Comparison of ENCODE assay signal across 34 cellular contexts in genomic region chr15:43183270-43183669, GRCh38. TPM values are rescaled to one million over a fixed set of nuclear protein-coding genes. Genes with fewer than 3 reads are reported as not detected.
DNase-seq lines count a peak whose midpoint lies in the region; ATAC-seq and TF ChIP-seq lines count a peak whose summit lies in the region.
"Had no signal": no experiment of that assay in that cellular context is flagged by ENCODE, and none has a peak within 500 bp of the region (broad histone marks: within the 10 kb centered on the region; RNA-seq: fewer than 3 reads in every experiment).

No MANE protein-coding gene starts in this region.

- no peak overlapping the region for H3K4me3 Mint-ChIP-seq in activated CD4-positive, alpha-beta T cell treated with anti-CD3 and anti-CD28 coated beads, Interleukin-2, amount 10 ng/mL, durations not matched to agents 7 days and 5 days
- H3K4me3 Mint-ChIP-seq in CD4-positive, alpha-beta T cell = no peak overlapping the region
- no peak overlapping the region for H3K4me3 Mint-ChIP-seq in activated T-helper 17 cell treated with anti-CD3 and anti-CD28 coated beads, Interleukin-2, amount 50 U/mL, for 72 hours
- peak overlapping the region in 2 of 8 donors; percentile 43 to 97 for H3K4me3 Mint-ChIP-seq in naive B cell
- H3K4me3 Mint-ChIP-seq: activated CD8-positive, alpha-beta T cell treated with anti-CD3 and anti-CD28 coated beads, Interleukin-2, amount 10 ng/mL, durations not matched to agents 7 days and 5 days; central memory CD8-positive, alpha-beta T cell had no signal

- peaks cover 24% of the 10 kb centered on the region for H3K4me1 Mint-ChIP-seq in activated CD4-positive, alpha-beta T cell treated with anti-CD3 and anti-CD28 coated beads, Interleukin-2, amount 10 ng/mL, durations not matched to agents 7 days and 5 days
- H3K4me1 Mint-ChIP-seq in CD4-positive, alpha-beta T cell (ENCODE audit: low read depth) = peaks cover 33% of the 10 kb centered on the region
- peaks cover 11% of the 10 kb centered on the region for H3K4me1 Mint-ChIP-seq in activated T-helper 17 cell treated with anti-CD3 and anti-CD28 coated beads, Interleukin-2, amount 50 U/mL, for 72 hours
- H3K4me1 Mint-ChIP-seq in naive B cell = peaks cover 22 to 31% (median 23%) of the 10 kb centered on the region in 3 donors

- H3K27ac Mint-ChIP-seq in activated CD4-positive, alpha-beta T cell treated with anti-CD3 and anti-CD28 coated beads, Interleukin-2, amount 10 ng/mL, durations not matched to agents 7 days and 5 days = peak overlapping the region; percentile 10
- peak overlapping the region; percentile 98 for H3K27ac Mint-ChIP-seq in CD4-positive, alpha-beta T cell
- peak overlapping the region; percentile 64 for H3K27ac Mint-ChIP-seq in activated T-helper 17 cell treated with anti-CD3 and anti-CD28 coated beads, Interleukin-2, amount 50 U/mL, for 72 hours
- peak overlapping the region in 5 of 6 donors; percentile 6 to 88 (median 78) for H3K27ac Mint-ChIP-seq in naive B cell
- H3K27ac Mint-ChIP-seq: activated CD8-positive, alpha-beta T cell treated with anti-CD3 and anti-CD28 coated beads, Interleukin-2, amount 10 ng/mL, durations not matched to agents 7 days and 5 days had no signal

- H3K36me3 Mint-ChIP-seq in activated CD4-positive, alpha-beta T cell treated with anti-CD3 and anti-CD28 coated beads, Interleukin-2, amount 10 ng/mL, durations not matched to agents 7 days and 5 days (ENCODE audit: low read depth) = peaks cover 21% of the 10 kb centered on the region
- peaks cover 51% of the 10 kb centered on the region for H3K36me3 Mint-ChIP-seq in CD4-positive, alpha-beta T cell (ENCODE audit: low read depth)
- peaks cover 60% of the 10 kb centered on the region for H3K36me3 Mint-ChIP-seq in activated T-helper 17 cell treated with anti-CD3 and anti-CD28 coated beads, Interleukin-2, amount 50 U/mL, for 72 hours (ENCODE audit: low read depth)
- peaks cover 0 to 7% of the 10 kb centered on the region in 2 donors for H3K36me3 Mint-ChIP-seq in naive B cell

- DNase-seq in activated CD4-positive, alpha-beta T cell treated with anti-CD3 and anti-CD28 coated beads, Interleukin-2, amount 10 ng/mL, durations not matched to agents 7 days and 5 days = no peak
- no peak for DNase-seq in activated CD4-positive, alpha-beta T cell treated with anti-CD3 and anti-CD28 coated beads, Interleukin-2, amount 50 U/mL, for 48 hours
- no peak for DNase-seq in CD4-positive, alpha-beta T cell
- DNase-seq in naive B cell (no peak), cerebellum (ENCODE audit: low spot score) (no peak)
- DNase-seq: activated CD4-positive, CD25-positive, alpha-beta regulatory T cell treated with anti-CD3 and anti-CD28 coated beads, Interleukin-2, amount 50 U/mL, for 72 hours; activated CD8-positive, alpha-beta T cell treated with anti-CD3 and anti-CD28 coated beads, Interleukin-2, amount 10 ng/mL, durations not matched to agents 7 days and 5 days; activated gamma-delta T cell; activated T-cell treated with anti-CD3 and anti-CD28 coated beads for 4 hours; adrenal gland; body of pancreas; DMS53; H7; hippocampal formation; left colon; NCI-H1105 treated with DMSO at 0.1 percent for 48 hours; NCI-H2029; NCI-H510A treated with DMSO at 0.1 percent for 48 hours; posterior cingulate gyrus; small intestine; T-helper 1 cell; thyroid gland; uterus had no signal

- no peaks in the 10 kb centered on the region for H3K27me3 ChIP-seq in CD4-positive, alpha-beta T cell (ENCODE audit: control insufficient read depth, insufficient read depth, low read length)
- H3K27me3 ChIP-seq: adrenal gland, body of pancreas, gastroesophageal sphincter, neutrophil, right atrium auricular region, thyroid gland, uterus had no signal

- H3K9me3 Mint-ChIP-seq in activated CD4-positive, alpha-beta T cell treated with anti-CD3 and anti-CD28 coated beads, Interleukin-2, amount 10 ng/mL, durations not matched to agents 7 days and 5 days = no peaks in the 10 kb centered on the region
- no peaks in the 10 kb centered on the region for H3K9me3 Mint-ChIP-seq in CD4-positive, alpha-beta T cell
- no peaks in the 10 kb centered on the region for H3K9me3 Mint-ChIP-seq in activated T-helper 17 cell treated with anti-CD3 and anti-CD28 coated beads, Interleukin-2, amount 50 U/mL, for 72 hours
- H3K9me3 Mint-ChIP-seq in naive B cell = no peaks in the 10 kb centered on the region
- H3K9me3 Mint-ChIP-seq: central memory CD8-positive, alpha-beta T cell had no signal

- H3K27me3 Mint-ChIP-seq in activated CD4-positive, alpha-beta T cell treated with anti-CD3 and anti-CD28 coated beads, Interleukin-2, amount 10 ng/mL, durations not matched to agents 7 days and 5 days = no peaks in the 10 kb centered on the region
- no peaks in the 10 kb centered on the region for H3K27me3 Mint-ChIP-seq in CD4-positive, alpha-beta T cell
- no peaks in the 10 kb centered on the region for H3K27me3 Mint-ChIP-seq in activated T-helper 17 cell treated with anti-CD3 and anti-CD28 coated beads, Interleukin-2, amount 50 U/mL, for 72 hours
- no peaks in the 10 kb centered on the region for H3K27me3 Mint-ChIP-seq in naive B cell
- H3K27me3 Mint-ChIP-seq: central memory CD8-positive, alpha-beta T cell had no signal

- intact Hi-C loops in CD4-positive, alpha-beta T cell (cut with DNase I, micrococcal nuclease) = loop anchor here in 1 of 2 experiments (5.0 to 10.0 kb wide), 3 partner anchors 76 to 1984 kb away; partner anchors contain the start of genes TTBK2 and UBR1

- no peaks in the 10 kb centered on the region for H3K9me3 ChIP-seq in CD4-positive, alpha-beta T cell (ENCODE audit: control insufficient read depth, low read length)
- H3K9me3 ChIP-seq: A549, adrenal gland, body of pancreas, gastroesophageal sphincter, neutrophil, right atrium auricular region, thyroid gland, uterus had no signal

- CTCF ChIA-PET in activated CD4-positive, alpha-beta T cell treated with anti-CD3 and anti-CD28 coated beads, Interleukin-2, amount 10 ng/mL, durations not matched to agents 7 days and 5 days (lab: Charles Lee) = interaction anchor here (0.6 to 1.4 kb wide), 2 partner anchors 9 to 1020 kb away, joined by 3 to 4 read pairs; no protein-coding TSS in a partner anchor
- CTCF ChIA-PET in CD4-positive, alpha-beta T cell (lab: Charles Lee) = interaction anchor here (1.1 kb wide), 1 partner anchor 20 kb away, joined by 3 read pairs; no protein-coding TSS in a partner anchor

- H3K27ac ChIP-seq in CD4-positive, alpha-beta T cell (ENCODE audit: low read depth, low read length) = no peak overlapping the region
- H3K27ac ChIP-seq: A549, adrenal gland, body of pancreas, right atrium auricular region, thyroid gland, uterus had no signal

- TF ChIP-seq CTCF in CD4-positive, alpha-beta T cell (IDR thresholded peaks at IDR 0.05) = no peak

- POLR2A ChIA-PET in activated CD4-positive, alpha-beta T cell treated with anti-CD3 and anti-CD28 coated beads, Interleukin-2, amount 10 ng/mL, durations not matched to agents 7 days and 5 days (lab: Charles Lee) = no interaction called here
- POLR2A ChIA-PET in CD4-positive, alpha-beta T cell (lab: Charles Lee) = interaction anchor here (1.1 kb wide), 1 partner anchor 77 kb away, joined by 4 read pairs; the partner anchor contains the start of gene UBR1

- no peak for ATAC-seq in CD4-positive, alpha-beta T cell (ENCODE audit: poor library complexity)
- ATAC-seq in activated T-helper 17 cell treated with anti-CD3 and anti-CD28 coated beads, Interleukin-2, amount 50 U/mL, for 72 hours (replicated peaks) = no peak
- ATAC-seq in naive B cell (ENCODE audit: low read depth in 2 of 2) = no peak
- no peak for ATAC-seq in GM19395 (IDR thresholded peaks at IDR 0.05; ENCODE audit: unreplicated experiment)
- ATAC-seq in GM21529 (IDR thresholded peaks at IDR 0.05; ENCODE audit: unreplicated experiment) = no peak
- ATAC-seq: A549; activated CD8-positive, alpha-beta T cell treated with anti-CD3 and anti-CD28 coated beads, Interleukin-2, amount 10 ng/mL, durations not matched to agents 7 days and 5 days; body of pancreas; gastroesophageal sphincter; left colon had no signal

RNA-seq across cellular contexts. Expression of gene CCNDBP1, which starts 1.9 kb away (rescaled TPM):
- total RNA-seq in activated CD4-positive, alpha-beta T cell treated with anti-CD3 and anti-CD28 coated beads, Interleukin-2, amount 10 ng/mL, durations not matched to agents 7 days and 5 days = 10 to 100 TPM; 65.8 to 72.5 TPM
- 100 to 1,000 TPM in 1 of 2 experiments, 10 to 100 TPM in 1; 92.3 to 103 TPM for total RNA-seq in CD4-positive, alpha-beta T cell
- 10 to 100 TPM; 63.1 to 66.8 TPM for total RNA-seq in activated T-helper 17 cell treated with anti-CD3 and anti-CD28 coated beads, Interleukin-2, amount 50 U/mL, for 72 hours
- 100 to 1,000 TPM; 188 to 255 (median 234) TPM for polyA plus RNA-seq in naive B cell (ENCODE audit: low read depth in 6 of 6)
- total RNA-seq in cerebellum = 25.5 TPM

RNA-seq across cellular contexts. Expression of gene EPB42, which starts 37.5 kb away (rescaled TPM):
- total RNA-seq in activated CD4-positive, alpha-beta T cell treated with anti-CD3 and anti-CD28 coated beads, Interleukin-2, amount 10 ng/mL, durations not matched to agents 7 days and 5 days = not detected
- not detected for total RNA-seq in CD4-positive, alpha-beta T cell
- not detected for total RNA-seq in activated T-helper 17 cell treated with anti-CD3 and anti-CD28 coated beads, Interleukin-2, amount 50 U/mL, for 72 hours
- under 1 TPM in 1 of 6 donors, not detected in 5; 0.17 TPM for polyA plus RNA-seq in naive B cell (ENCODE audit: low read depth in 6 of 6)
- 1.2 TPM for total RNA-seq in cerebellum
- total RNA-seq: activated CD8-positive, alpha-beta T cell treated with anti-CD3 and anti-CD28 coated beads, Interleukin-2, amount 10 ng/mL, durations not matched to agents 7 days and 5 days; body of pancreas; dermis microvascular lymphatic vessel endothelial cell; H7; HT1080; left colon; OCI-LY7; thyroid gland had no signal
- polyA plus RNA-seq: A549, small intestine had no signal

RNA-seq across cellular contexts. Expression of gene TMEM62, which starts 49.9 kb away (rescaled TPM):
- 10 to 100 TPM; 15.3 to 18.5 TPM for total RNA-seq in activated CD4-positive, alpha-beta T cell treated with anti-CD3 and anti-CD28 coated beads, Interleukin-2, amount 10 ng/mL, durations not matched to agents 7 days and 5 days
- total RNA-seq in CD4-positive, alpha-beta T cell = 10 to 100 TPM; 17.5 to 22.5 TPM
- total RNA-seq in activated T-helper 17 cell treated with anti-CD3 and anti-CD28 coated beads, Interleukin-2, amount 50 U/mL, for 72 hours = 10 to 100 TPM; 15.7 to 21.4 TPM
- polyA plus RNA-seq in naive B cell (ENCODE audit: low read depth in 6 of 6) = 10 to 100 TPM; 17.2 to 27.8 (median 25.2) TPM
- 21.1 TPM for total RNA-seq in cerebellum

Comparison
In these comparisons a context has a peak if more than half of its experiments do, and no peak if none do; other contexts are left out.
1. H3K27ac Mint-ChIP-seq: peak in every context shown above with its lines; median percentile 98 in CD4-positive, alpha-beta T cell; 78 in naive B cell; 64 in activated T-helper 17 cell treated with anti-CD3 and anti-CD28 coated beads, Interleukin-2, amount 50 U/mL, for 72 hours; 10 in activated CD4-positive, alpha-beta T cell treated with anti-CD3 and anti-CD28 coated beads, Interleukin-2, amount 10 ng/mL, durations not matched to agents 7 days and 5 days.